Comparison of ENCODE assay signal across 1 cellular context in the genomic region with DNA sequence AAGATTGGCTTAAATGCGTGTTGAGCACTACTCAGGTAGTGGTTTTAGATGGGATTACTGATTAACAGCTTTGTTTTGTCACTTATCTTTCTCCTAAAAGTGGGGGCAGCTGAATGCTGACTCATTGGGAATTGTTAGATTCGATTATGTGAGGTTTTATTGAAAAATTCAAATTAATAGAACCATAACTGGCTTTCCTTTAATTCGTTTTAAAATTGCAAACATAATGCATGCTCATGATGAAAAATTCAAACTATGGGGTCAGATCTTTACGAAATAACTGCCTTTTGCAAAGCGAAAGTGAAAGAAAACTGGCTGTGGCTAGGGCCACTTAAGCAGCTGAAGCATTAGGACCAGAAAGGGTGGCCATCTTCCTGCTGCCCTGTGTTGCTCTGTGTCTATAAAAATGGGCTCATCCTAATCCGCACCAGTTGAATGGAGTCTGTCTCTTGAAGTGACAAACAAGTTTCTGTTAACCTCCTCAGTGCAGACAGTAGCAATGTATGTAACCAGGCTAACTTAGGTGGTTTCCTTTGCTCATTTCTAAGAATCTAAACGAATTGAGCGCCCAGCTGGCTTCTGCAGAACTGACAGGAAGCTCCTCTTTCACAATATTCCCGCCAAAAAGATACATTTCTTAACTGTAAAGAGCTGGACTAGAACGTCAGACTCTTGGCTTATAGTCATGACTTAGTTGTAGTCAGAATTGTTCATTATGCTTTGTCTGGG.
TF ChIP-seq lines count a peak whose summit lies in the region.

No MANE protein-coding gene starts in this region.

TF ChIP-seq in GM12878, 131 proteins besides CTCF, POLR2A, EP300 and RAD21:
- TF ChIP-seq RUNX3 (IDR thresholded peaks at IDR 0.05; ENCODE audit: low read length) = peak; percentile 68
- 0 out of 2 replicates have a peak, but pooled peaks have one; percentile 11 for TF ChIP-seq MTA2 (IDR thresholded peaks at IDR 0.05; ENCODE audit: low read depth)
- no peak for TF ChIP-seq MXI1 (IDR thresholded peaks at IDR 0.05; ENCODE audit: low read depth, low read length)
- TF ChIP-seq CREB1 (IDR thresholded peaks at IDR 0.05; ENCODE audit: low read depth) = peak; percentile 61; the same call in 1 of the 2 replicates
- TF ChIP-seq NBN (IDR thresholded peaks at IDR 0.05) = peak; percentile 34; the same call in 1 of the 2 replicates
- peak; percentile 30; the same call in 1 of the 2 replicates for TF ChIP-seq TAF1 (IDR thresholded peaks at IDR 0.05; ENCODE audit: borderline replicate concordance, low read depth, low read length)
- TF ChIP-seq POLR2AphosphoS5 (IDR thresholded peaks at IDR 0.05; ENCODE audit: low read length) = peak; percentile 57; the same call in 1 of the 2 replicates
- no peak for TF ChIP-seq ZNF207 (IDR thresholded peaks at IDR 0.05; ENCODE audit: borderline replicate concordance)
- TF ChIP-seq RELB (IDR thresholded peaks at IDR 0.05; ENCODE audit: low read depth) = peak; percentile 30; the same call in 1 of the 2 replicates
- TF ChIP-seq GATAD2B (conservative IDR thresholded peaks at IDR 0.05; ENCODE audit: low read depth) = 0 out of 2 replicates have a peak, but pooled peaks have one; percentile 28
- peak; percentile 11; the same call in 1 of the 2 replicates for TF ChIP-seq TCF3 (IDR thresholded peaks at IDR 0.05; ENCODE audit: borderline replicate concordance, insufficient read depth, low read depth, low read length)
- TF ChIP-seq LARP7 (IDR thresholded peaks at IDR 0.05) = no peak; the same call in 1 of the 2 replicates
- TF ChIP-seq, protein P1, sequence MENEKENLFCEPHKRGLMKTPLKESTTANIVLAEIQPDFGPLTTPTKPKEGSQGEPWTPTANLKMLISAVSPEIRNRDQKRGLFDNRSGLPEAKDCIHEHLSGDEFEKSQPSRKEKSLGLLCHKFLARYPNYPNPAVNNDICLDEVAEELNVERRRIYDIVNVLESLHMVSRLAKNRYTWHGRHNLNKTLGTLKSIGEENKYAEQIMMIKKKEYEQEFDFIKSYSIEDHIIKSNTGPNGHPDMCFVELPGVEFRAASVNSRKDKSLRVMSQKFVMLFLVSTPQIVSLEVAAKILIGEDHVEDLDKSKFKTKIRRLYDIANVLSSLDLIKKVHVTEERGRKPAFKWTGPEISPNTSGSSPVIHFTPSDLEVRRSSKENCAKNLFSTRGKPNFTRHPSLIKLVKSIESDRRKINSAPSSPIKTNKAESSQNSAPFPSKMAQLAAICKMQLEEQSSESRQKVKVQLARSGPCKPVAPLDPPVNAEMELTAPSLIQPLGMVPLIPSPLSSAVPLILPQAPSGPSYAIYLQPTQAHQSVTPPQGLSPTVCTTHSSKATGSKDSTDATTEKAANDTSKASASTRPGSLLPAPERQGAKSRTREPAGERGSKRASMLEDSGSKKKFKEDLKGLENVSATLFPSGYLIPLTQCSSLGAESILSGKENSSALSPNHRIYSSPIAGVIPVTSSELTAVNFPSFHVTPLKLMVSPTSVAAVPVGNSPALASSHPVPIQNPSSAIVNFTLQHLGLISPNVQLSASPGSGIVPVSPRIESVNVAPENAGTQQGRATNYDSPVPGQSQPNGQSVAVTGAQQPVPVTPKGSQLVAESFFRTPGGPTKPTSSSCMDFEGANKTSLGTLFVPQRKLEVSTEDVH (IDR thresholded peaks at IDR 0.05; ENCODE audit: low read depth, partially characterized antibody) = peak; percentile 29
- peak; percentile 89 for TF ChIP-seq YY1 (IDR thresholded peaks at IDR 0.05; ENCODE audit: low read depth, low read length)
- no peak for TF ChIP-seq ZNF622 (IDR thresholded peaks at IDR 0.05)
- TF ChIP-seq, protein P2, sequence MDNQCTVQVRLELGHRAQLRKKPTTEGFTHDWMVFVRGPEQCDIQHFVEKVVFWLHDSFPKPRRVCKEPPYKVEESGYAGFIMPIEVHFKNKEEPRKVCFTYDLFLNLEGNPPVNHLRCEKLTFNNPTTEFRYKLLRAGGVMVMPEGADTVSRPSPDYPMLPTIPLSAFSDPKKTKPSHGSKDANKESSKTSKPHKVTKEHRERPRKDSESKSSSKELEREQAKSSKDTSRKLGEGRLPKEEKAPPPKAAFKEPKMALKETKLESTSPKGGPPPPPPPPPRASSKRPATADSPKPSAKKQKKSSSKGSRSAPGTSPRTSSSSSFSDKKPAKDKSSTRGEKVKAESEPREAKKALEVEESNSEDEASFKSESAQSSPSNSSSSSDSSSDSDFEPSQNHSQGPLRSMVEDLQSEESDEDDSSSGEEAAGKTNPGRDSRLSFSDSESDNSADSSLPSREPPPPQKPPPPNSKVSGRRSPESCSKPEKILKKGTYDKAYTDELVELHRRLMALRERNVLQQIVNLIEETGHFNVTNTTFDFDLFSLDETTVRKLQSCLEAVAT (IDR thresholded peaks at IDR 0.05) = peak; percentile 46
- no peak for TF ChIP-seq PML (IDR thresholded peaks at IDR 0.05; ENCODE audit: low read length)
- TF ChIP-seq, protein P3, sequence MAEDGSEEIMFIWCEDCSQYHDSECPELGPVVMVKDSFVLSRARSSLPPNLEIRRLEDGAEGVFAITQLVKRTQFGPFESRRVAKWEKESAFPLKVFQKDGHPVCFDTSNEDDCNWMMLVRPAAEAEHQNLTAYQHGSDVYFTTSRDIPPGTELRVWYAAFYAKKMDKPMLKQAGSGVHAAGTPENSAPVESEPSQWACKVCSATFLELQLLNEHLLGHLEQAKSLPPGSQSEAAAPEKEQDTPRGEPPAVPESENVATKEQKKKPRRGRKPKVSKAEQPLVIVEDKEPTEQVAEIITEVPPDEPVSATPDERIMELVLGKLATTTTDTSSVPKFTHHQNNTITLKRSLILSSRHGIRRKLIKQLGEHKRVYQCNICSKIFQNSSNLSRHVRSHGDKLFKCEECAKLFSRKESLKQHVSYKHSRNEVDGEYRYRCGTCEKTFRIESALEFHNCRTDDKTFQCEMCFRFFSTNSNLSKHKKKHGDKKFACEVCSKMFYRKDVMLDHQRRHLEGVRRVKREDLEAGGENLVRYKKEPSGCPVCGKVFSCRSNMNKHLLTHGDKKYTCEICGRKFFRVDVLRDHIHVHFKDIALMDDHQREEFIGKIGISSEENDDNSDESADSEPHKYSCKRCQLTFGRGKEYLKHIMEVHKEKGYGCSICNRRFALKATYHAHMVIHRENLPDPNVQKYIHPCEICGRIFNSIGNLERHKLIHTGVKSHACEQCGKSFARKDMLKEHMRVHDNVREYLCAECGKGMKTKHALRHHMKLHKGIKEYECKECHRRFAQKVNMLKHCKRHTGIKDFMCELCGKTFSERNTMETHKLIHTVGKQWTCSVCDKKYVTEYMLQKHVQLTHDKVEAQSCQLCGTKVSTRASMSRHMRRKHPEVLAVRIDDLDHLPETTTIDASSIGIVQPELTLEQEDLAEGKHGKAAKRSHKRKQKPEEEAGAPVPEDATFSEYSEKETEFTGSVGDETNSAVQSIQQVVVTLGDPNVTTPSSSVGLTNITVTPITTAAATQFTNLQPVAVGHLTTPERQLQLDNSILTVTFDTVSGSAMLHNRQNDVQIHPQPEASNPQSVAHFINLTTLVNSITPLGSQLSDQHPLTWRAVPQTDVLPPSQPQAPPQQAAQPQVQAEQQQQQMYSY (CRISPR knock-in tag; IDR thresholded peaks at IDR 0.05) = no peak
TF ChIP-seq in GM12878: peak in this region for 12.
